In genomic region chr17:63477471-63478440, GRCh38 we compare ENCODE assay signal across 9 cellular contexts. TPM values are rescaled to one million over a fixed set of nuclear protein-coding genes. Genes with fewer than 3 reads are reported as not detected.
DNase-seq lines count a peak whose midpoint lies in the region; ATAC-seq and TF ChIP-seq lines count a peak whose summit lies in the region.
"Had no signal": no experiment of that assay in that cellular context is flagged by ENCODE, and none has a peak within 500 bp of the region (broad histone marks: within the 10 kb centered on the region; RNA-seq: fewer than 3 reads in every experiment).

No MANE protein-coding gene starts in this region.

- WGBS in tibial nerve, 2 donors, result 7 to 13% methylated on average over 31 to 32 of the region's 45 CpGs

- TF ChIP-seq CTCF in Caco-2 (IDR thresholded peaks at IDR 0.05; ENCODE audit: insufficient read depth in 1 of 2, low read depth in 1 of 2, low read length in 1 of 2, severe bottlenecking in 1 of 2, unreplicated experiment in 1 of 2) (no peak), kidney epithelial cell (IDR thresholded peaks at IDR 0.05; ENCODE audit: insufficient read depth, low read length, poor library complexity, severe bottlenecking) (no peak), tibial nerve (IDR thresholded peaks at IDR 0.05) (no peak)

- CTCF ChIA-PET in Caco-2 (lab: Charles Lee), result interaction anchor here (0.7 to 6.0 kb wide), 15 partner anchors 10 to 135 kb away, joined by 3 to 107 read pairs (median 6); partner anchors contain the start of genes CYB561 and DCAF7

- H3K9me3 Mint-ChIP-seq in Caco-2 (ENCODE audit: unreplicated experiment), result no peaks in the 10 kb centered on the region
- no peaks in the 10 kb centered on the region for H3K9me3 Mint-ChIP-seq in activated naive CD8-positive, alpha-beta T cell treated with anti-CD3 and anti-CD28 coated beads, Interleukin-2, amount 10 ng/mL, durations not matched to agents 7 days and 5 days

- H3K27ac ChIP-seq in HUES6 (ENCODE audit: low read depth, low read length) (no peak overlapping the region), tibial nerve (peak overlapping the region in 1 of 4 donors; percentile 64)

- H3K36me3 Mint-ChIP-seq in Caco-2 (ENCODE audit: insufficient read depth, unreplicated experiment), result no peaks in the 10 kb centered on the region
- H3K36me3 Mint-ChIP-seq in activated naive CD8-positive, alpha-beta T cell treated with anti-CD3 and anti-CD28 coated beads, Interleukin-2, amount 10 ng/mL, durations not matched to agents 7 days and 5 days, result no peaks in the 10 kb centered on the region

- no peaks in the 10 kb centered on the region for H3K9me3 ChIP-seq in Caco-2
- H3K9me3 ChIP-seq in HUES6 (ENCODE audit: control insufficient read depth, insufficient read depth, low read depth, low read length), result no peaks in the 10 kb centered on the region
- H3K9me3 ChIP-seq in tibial nerve, result no peaks in the 10 kb centered on the region

- intact Hi-C loops in Caco-2 (cut with micrococcal nuclease; ENCODE audit: unreplicated experiment), result loop anchor here (1.0 to 2.0 kb wide), 2 partner anchors 31 to 135 kb away; partner anchors contain the start of gene CYB561

- TF ChIP-seq POLR2A in tibial nerve (IDR thresholded peaks at IDR 0.05), result no peak

- no peak for TF ChIP-seq EP300 in tibial nerve (IDR thresholded peaks at IDR 0.05)

- no TSS peak for BruUV-seq in Caco-2 (replicated peaks; lab: Mats Ljungman, UMichigan)

- peaks cover 13% of the 10 kb centered on the region for H3K4me1 ChIP-seq in Caco-2
- H3K4me1 ChIP-seq in HUES6 (ENCODE audit: control insufficient read depth, insufficient read depth, low read length), result peaks cover 28% of the 10 kb centered on the region
- peaks cover 0 to 31% (median 13%) of the 10 kb centered on the region in 4 donors for H3K4me1 ChIP-seq in tibial nerve

- ATAC-seq in activated naive CD8-positive, alpha-beta T cell treated with anti-CD3 and anti-CD28 coated beads, Interleukin-2, amount 10 ng/mL, durations not matched to agents 7 days and 5 days (ENCODE audit: low read depth), result no peak
- no peak for ATAC-seq in HG02970 (IDR thresholded peaks at IDR 0.05; ENCODE audit: low FRiP score, unreplicated experiment)
- no peak for ATAC-seq in HG02571 (IDR thresholded peaks at IDR 0.05; ENCODE audit: unreplicated experiment)

- peak overlapping the region; percentile 76 for H3K27ac Mint-ChIP-seq in Caco-2 (ENCODE audit: unreplicated experiment)
- H3K27ac Mint-ChIP-seq in activated naive CD8-positive, alpha-beta T cell treated with anti-CD3 and anti-CD28 coated beads, Interleukin-2, amount 10 ng/mL, durations not matched to agents 7 days and 5 days, result no peak overlapping the region

- DNase-seq in Caco-2, result no peak
- no peak for DNase-seq in activated naive CD8-positive, alpha-beta T cell treated with anti-CD3 and anti-CD28 coated beads, Interleukin-2, amount 10 ng/mL, durations not matched to agents 7 days and 5 days
- DNase-seq in kidney epithelial cell (ENCODE audit: low read depth), result no peak
- no peak for DNase-seq in tibial nerve (ENCODE audit: low spot score in 2 of 2)
- no peak for DNase-seq in NCI-H2227 treated with DMSO at 0.1 percent for 48 hours (lab: John Stamatoyannopoulos, UW)

- peaks cover 10% of the 10 kb centered on the region for H3K4me1 Mint-ChIP-seq in Caco-2 (ENCODE audit: low read depth, unreplicated experiment)
- peaks cover 6% of the 10 kb centered on the region for H3K4me1 Mint-ChIP-seq in activated naive CD8-positive, alpha-beta T cell treated with anti-CD3 and anti-CD28 coated beads, Interleukin-2, amount 10 ng/mL, durations not matched to agents 7 days and 5 days

- POLR2A ChIA-PET in Caco-2 (lab: Charles Lee), result interaction anchor here (1.5 kb wide), 1 partner anchor 144 kb away, joined by 4 read pairs; the partner anchor contains the start of gene MAP3K3
- POLR2A ChIA-PET in activated naive CD8-positive, alpha-beta T cell treated with anti-CD3 and anti-CD28 coated beads, Interleukin-2, amount 10 ng/mL, durations not matched to agents 7 days and 5 days (lab: Charles Lee), result interaction anchor here (1.2 to 1.5 kb wide), 4 partner anchors 38 to 52 kb away, joined by 3 to 6 read pairs (median 6); no protein-coding TSS in a partner anchor

- H3K9ac ChIP-seq in HUES6 (ENCODE audit: low read length), result no peak overlapping the region

- peaks cover 7% of the 10 kb centered on the region for H3K27me3 Mint-ChIP-seq in Caco-2 (ENCODE audit: insufficient read depth, unreplicated experiment)
- H3K27me3 Mint-ChIP-seq in activated naive CD8-positive, alpha-beta T cell treated with anti-CD3 and anti-CD28 coated beads, Interleukin-2, amount 10 ng/mL, durations not matched to agents 7 days and 5 days, result peaks cover 48% of the 10 kb centered on the region

- H3K36me3 ChIP-seq in Caco-2 (ENCODE audit: control insufficient read depth, insufficient read depth, low read length) (no peaks in the 10 kb centered on the region), HUES6 (ENCODE audit: control insufficient read depth, insufficient read depth, low read length) (no peaks in the 10 kb centered on the region), kidney epithelial cell (ENCODE audit: control insufficient read depth, insufficient read depth, low read length) (no peaks in the 10 kb centered on the region), tibial nerve (no peaks in the 10 kb centered on the region)

- peak overlapping the region; percentile 98 for H3K4me3 Mint-ChIP-seq in Caco-2 (ENCODE audit: unreplicated experiment)
- peak overlapping the region; percentile 75 for H3K4me3 Mint-ChIP-seq in activated naive CD8-positive, alpha-beta T cell treated with anti-CD3 and anti-CD28 coated beads, Interleukin-2, amount 10 ng/mL, durations not matched to agents 7 days and 5 days

- H3K27me3 ChIP-seq in Caco-2 (replicated peaks; ENCODE audit: control insufficient read depth, insufficient read depth, low read length) (no peaks in the 10 kb centered on the region), HUES6 (ENCODE audit: control insufficient read depth, insufficient read depth, low read length) (peaks cover 27% of the 10 kb centered on the region), kidney epithelial cell (ENCODE audit: control insufficient read depth, insufficient read depth, low read length) (peaks cover 22% of the 10 kb centered on the region), tibial nerve (peaks cover 0 to 43% of the 10 kb centered on the region in 2 donors)

- H3K4me3 ChIP-seq in Caco-2 (ENCODE audit: low read depth, low read length), result peak overlapping the region; percentile 67
- peak overlapping the region; percentile 60 for H3K4me3 ChIP-seq in HUES6 (ENCODE audit: low read depth, low read length)
- H3K4me3 ChIP-seq in kidney epithelial cell (ENCODE audit: low read depth, low read length), result peak overlapping the region; percentile 10
- peak overlapping the region; percentile 32 to 57 (median 42) for H3K4me3 ChIP-seq in tibial nerve

RNA-seq across cellular contexts. Expression of gene ACE, which starts 0.9 kb away (rescaled TPM):
- total RNA-seq in Caco-2 (2022) (1.7 and 3.4 TPM in 2 replicates), kidney epithelial cell (1.5 and 1.6 TPM in 2 replicates), tibial nerve (10 to 100 TPM in 2 of 4 donors, 1 to 10 TPM in 2; 7.5 to 35.3 (median 14.1) TPM)
- total RNA-seq in activated naive CD8-positive, alpha-beta T cell treated with anti-CD3 and anti-CD28 coated beads, Interleukin-2, amount 10 ng/mL, durations not matched to agents 7 days and 5 days, result 10 to 100 TPM; 18.2 to 19.3 TPM

RNA-seq across cellular contexts. Expression of gene CYB561, which starts 31.6 kb away (rescaled TPM):
- total RNA-seq in Caco-2 (2022), result 46.3 and 48.3 TPM in 2 replicates
- total RNA-seq in activated naive CD8-positive, alpha-beta T cell treated with anti-CD3 and anti-CD28 coated beads, Interleukin-2, amount 10 ng/mL, durations not matched to agents 7 days and 5 days, result 10 to 100 TPM; 29.1 to 32.0 TPM
- total RNA-seq in kidney epithelial cell, result 19.3 and 26.4 TPM in 2 replicates
- 10 to 100 TPM; 21.4 to 52.5 (median 35.0) TPM for total RNA-seq in tibial nerve

RNA-seq across cellular contexts. Expression of gene KCNH6, which starts 45.4 kb away (rescaled TPM):
- total RNA-seq in Caco-2 (2022), result not detected in 2 replicates
- total RNA-seq in activated naive CD8-positive, alpha-beta T cell treated with anti-CD3 and anti-CD28 coated beads, Interleukin-2, amount 10 ng/mL, durations not matched to agents 7 days and 5 days, result not detected
- total RNA-seq in kidney epithelial cell, result 0.07 and 0.21 TPM in 2 replicates
- not detected for total RNA-seq in tibial nerve
- total RNA-seq: mononuclear cell had no signal

Comparison
In these comparisons a context has a peak if more than half of its experiments do, and no peak if none do; other contexts are left out.
1. H3K4me3 ChIP-seq: peak in every context shown above with its lines; median percentile 67 in Caco-2; 60 in HUES6; 42 in tibial nerve; 10 in kidney epithelial cell.